Comparison of ENCODE assay signal across 8 cellular contexts in the genomic region with DNA sequence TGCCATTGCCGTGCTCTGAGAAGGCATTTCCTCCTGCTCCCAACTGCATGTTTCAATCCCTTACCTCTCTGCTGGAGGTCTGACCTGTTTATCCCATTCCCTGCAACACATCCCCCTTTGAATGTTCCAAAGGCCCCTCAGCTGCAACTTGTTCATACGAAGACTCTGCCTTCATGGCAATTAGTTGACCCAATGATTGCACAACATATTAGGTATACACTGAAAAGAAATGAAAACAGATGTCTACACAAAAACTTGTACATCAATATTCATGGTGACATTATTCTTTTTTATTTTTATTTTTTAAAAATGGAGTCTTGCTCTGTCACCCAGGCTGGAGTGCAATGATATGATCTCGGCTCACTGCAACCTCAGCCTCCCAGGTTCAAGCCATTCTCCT.
"Had no signal": no experiment of that assay in that cellular context is flagged by ENCODE, and none has a peak within 500 bp of the region (broad histone marks: within the 10 kb centered on the region; RNA-seq: fewer than 3 reads in every experiment).

No MANE protein-coding gene starts in this region.

- FAIRE-seq: G401.6, GM12878, GM12891, GM12892, GM18507, GM19239 had no signal

- DNase-seq: GDM1, GF-D8 had no signal

- H3K4me3 ChIP-seq: GM12878 had no signal

- ATAC-seq: GM12878 had no signal
